In the genomic region with DNA sequence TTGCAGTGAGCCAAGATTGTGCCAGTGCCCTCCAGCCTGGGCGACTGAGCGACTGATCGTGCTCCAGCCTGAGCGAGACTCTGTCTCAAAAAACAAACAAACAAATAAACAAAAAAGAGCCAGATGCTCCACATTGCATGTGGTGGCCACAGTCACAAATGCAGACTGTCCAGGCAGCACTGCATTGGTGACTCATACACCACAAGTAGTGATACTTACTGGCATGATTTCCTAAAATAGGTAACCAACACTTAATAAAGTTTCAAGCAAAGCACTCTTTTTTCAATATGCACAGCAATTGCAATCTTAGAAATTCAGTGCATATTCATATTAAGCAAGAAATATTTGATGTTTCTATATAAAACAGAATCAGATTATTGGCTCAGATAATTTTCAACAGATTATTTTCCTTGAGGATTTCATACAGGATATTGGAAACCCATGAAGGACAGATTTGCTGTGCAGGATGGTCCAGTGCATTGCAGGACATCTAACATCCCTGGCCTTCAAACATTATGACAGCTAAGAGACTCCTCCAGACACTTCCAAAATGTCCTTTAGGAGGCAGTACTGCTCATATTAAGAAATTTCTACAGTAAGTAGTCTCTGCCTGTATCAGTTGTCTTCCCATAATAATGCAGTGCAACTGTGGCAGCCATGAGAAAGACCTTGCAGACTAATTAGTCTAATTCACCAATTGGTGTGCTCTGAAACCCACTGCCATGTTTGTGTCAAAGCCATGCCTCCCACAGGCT, we compare ENCODE assay signal across 9 cellular contexts. TPM values are rescaled to one million over a fixed set of nuclear protein-coding genes. Genes with fewer than 3 reads are reported as not detected.
DNase-seq lines count a peak whose midpoint lies in the region; ATAC-seq and TF ChIP-seq lines count a peak whose summit lies in the region.
"Had no signal": no experiment of that assay in that cellular context is flagged by ENCODE, and none has a peak within 500 bp of the region (broad histone marks: within the 10 kb centered on the region; RNA-seq: fewer than 3 reads in every experiment).

No MANE protein-coding gene starts in this region.

- 0 out of 2 replicates have a peak, but pooled peaks have one; percentile 19 for TF ChIP-seq CTCF in AG10803 (conservative IDR thresholded peaks at IDR 0.05; ENCODE audit: low read length)
- peak; percentile 29 for TF ChIP-seq CTCF in fibroblast of villous mesenchyme (IDR thresholded peaks at IDR 0.05; ENCODE audit: insufficient read depth, low read depth, low read length)

- ATAC-seq in GM18502 (IDR thresholded peaks at IDR 0.05; ENCODE audit: poor library complexity, unreplicated experiment), result peak; percentile 48
- ATAC-seq in HG02571 (IDR thresholded peaks at IDR 0.05; ENCODE audit: unreplicated experiment), result no peak
- ATAC-seq in HG02759 (IDR thresholded peaks at IDR 0.05; ENCODE audit: unreplicated experiment), result no peak
- ATAC-seq in GM18873 (IDR thresholded peaks at IDR 0.05; ENCODE audit: low FRiP score, unreplicated experiment), result no peak

- DNase-seq in AG10803 (ENCODE audit: low read depth), result peak; percentile 30
- DNase-seq in RPMI8226, result peak; percentile 36
- DNase-seq in fibroblast of villous mesenchyme (ENCODE audit: low read depth), result no peak
- no peak for DNase-seq in 8988T
- DNase-seq: SHP77 had no signal

- no peak overlapping the region for H3K4me3 ChIP-seq in AG10803 (ENCODE audit: low read length)
- no peak overlapping the region for H3K4me3 ChIP-seq in fibroblast of villous mesenchyme (ENCODE audit: low read depth, low read length)

RNA-seq across cellular contexts. Expression of a gene that starts 10.5 kb away (rescaled TPM):
- 7.8 and 11.3 TPM in 2 replicates for total RNA-seq in fibroblast of villous mesenchyme

Comparison
In these comparisons a context has a peak if more than half of its experiments do, and no peak if none do; other contexts are left out.
1. DNase-seq: peak in AG10803 (single experiment) and RPMI8226 (single experiment); none in fibroblast of villous mesenchyme (single experiment) and 8988T (single experiment).